7 cellular contexts compared by ENCODE assay signal in genomic region chr1:92784051-92784638, GRCh38. TPM values are rescaled to one million over a fixed set of nuclear protein-coding genes. Genes with fewer than 3 reads are reported as not detected.
DNase-seq lines count a peak whose midpoint lies in the region; ATAC-seq, FAIRE-seq and TF ChIP-seq lines count a peak whose summit lies in the region.

No MANE protein-coding gene starts in this region.

- dilution Hi-C loops in keratinocyte (cut with MboI; ENCODE audit: extremely low pct_ligation_motif_present, low sequenced_read_pairs), result no loop called here

- peaks cover 2% of the 10 kb centered on the region for H3K9me1 ChIP-seq in keratinocyte (ENCODE audit: control insufficient read depth, extremely low read depth, insufficient read depth, low read length)

- no peaks in the 10 kb centered on the region for H4K20me1 ChIP-seq in keratinocyte (ENCODE audit: control insufficient read depth, extremely low read depth, insufficient read depth, low read length)

- peak; percentile 6 for ATAC-seq in HG02840 (IDR thresholded peaks at IDR 0.05; ENCODE audit: low FRiP score, unreplicated experiment)
- peak; percentile 6; the same call in 2 of the 3 replicates for ATAC-seq in SK-N-SH treated with all-trans-retinoic acid at 6 μM for 48 hours

- H3K9ac ChIP-seq in keratinocyte (ENCODE audit: control insufficient read depth, extremely low read depth, insufficient read depth, low read length), result peak overlapping the region; percentile 92

- peak overlapping the region; percentile 97 to 99 for H3K27ac ChIP-seq in breast epithelium
- H3K27ac ChIP-seq in keratinocyte (ENCODE audit: control insufficient read depth, insufficient read depth, low read length), result peak overlapping the region; percentile 85

- TF ChIP-seq CTCF in GM12864 (IDR thresholded peaks at IDR 0.05; ENCODE audit: low read depth, low read length, missing control alignments) (no peak), breast epithelium (IDR thresholded peaks at IDR 0.05) (no peak), keratinocyte (optimal IDR thresholded peaks at IDR 0.05 in 1 of 3, IDR thresholded peaks at IDR 0.05 in 1 of 3, conservative IDR thresholded peaks at IDR 0.05 in 1 of 3; ENCODE audit: extremely low read depth in 1 of 3, insufficient read depth in 2 of 3, low read length in 3 of 3) (no peak)

- no peaks in the 10 kb centered on the region for H3K9me3 ChIP-seq in breast epithelium
- no peaks in the 10 kb centered on the region for H3K9me3 ChIP-seq in keratinocyte (ENCODE audit: control insufficient read depth, low read depth, low read length)

- H3K4me1 ChIP-seq in breast epithelium (no peaks in the 10 kb centered on the region), keratinocyte (ENCODE audit: control insufficient read depth, extremely low read depth, insufficient read depth, low read length) (peaks cover 8% of the 10 kb centered on the region)

- peaks cover 41% of the 10 kb centered on the region for H3K79me2 ChIP-seq in keratinocyte (ENCODE audit: control insufficient read depth, insufficient read depth, low read length)

- peak overlapping the region; percentile 53 for H3K4me2 ChIP-seq in keratinocyte (ENCODE audit: control insufficient read depth, extremely low read depth, insufficient read depth, low read depth, low read length)

- H3K4me3 ChIP-seq in GM12864 (ENCODE audit: low read depth, low read length) (peak overlapping the region; percentile 58), breast epithelium (peak overlapping the region; percentile 69 to 80 (median 74)), keratinocyte (ENCODE audit: control insufficient read depth in 2 of 3, extremely low read depth in 1 of 3, insufficient read depth in 2 of 3, low read depth in 1 of 3, low read length in 3 of 3) (peak overlapping the region; percentile 54 to 85 (median 76))

- no peak for TF ChIP-seq POLR2A in breast epithelium (IDR thresholded peaks at IDR 0.05)

- H3K27me3 ChIP-seq in breast epithelium, result no peaks in the 10 kb centered on the region
- no peaks in the 10 kb centered on the region for H3K27me3 ChIP-seq in keratinocyte (ENCODE audit: control insufficient read depth, extremely low read depth, insufficient read depth, low read length)

- no peaks in the 10 kb centered on the region for H3K36me3 ChIP-seq in breast epithelium
- peaks cover 0 to 2% of the 10 kb centered on the region in 2 experiments for H3K36me3 ChIP-seq in keratinocyte (ENCODE audit: control insufficient read depth in 2 of 2, extremely low read depth in 1 of 2, insufficient read depth in 2 of 2, low read length in 2 of 2)

- peak; percentile 38 for DNase-seq in GM12864 (ENCODE audit: low read depth)
- no peak for DNase-seq in breast epithelium (ENCODE audit: low spot score in 2 of 2)
- DNase-seq in keratinocyte (ENCODE audit: low read depth, low spot score), result no peak
- DNase-seq in stimulated activated CD4-positive, alpha-beta T cell treated with anti-CD3 and anti-CD28 coated beads, Interleukin-1b, Interleukin-23, amount 100 ng/mL, for 4 hours (ENCODE audit: low read depth in 2 of 2), result peak; percentile 5 to 15
- no peak for DNase-seq in GOT3 (lab: John Stamatoyannopoulos, UW)

- H2AFZ ChIP-seq in keratinocyte (ENCODE audit: control insufficient read depth, low read length), result peak overlapping the region; percentile 4

- peak; percentile 91 for FAIRE-seq in keratinocyte (lab: Jason Lieb, UNC)

- intact Hi-C loops in breast epithelium (cut with DNase I; ENCODE audit: low total_unique reads), result no loop called here

TF ChIP-seq in SK-N-SH treated with all-trans-retinoic acid at 6 μM for 48 hours, 23 proteins besides CTCF, POLR2A, EP300 and RAD21 (continues in another document):
- no peak for TF ChIP-seq TSHZ2 (CRISPR knock-in tag; IDR thresholded peaks at IDR 0.05)
- TF ChIP-seq ZFP3 (CRISPR knock-in tag; IDR thresholded peaks at IDR 0.05), result no peak
- TF ChIP-seq ISL1 (CRISPR knock-in tag; IDR thresholded peaks at IDR 0.05), result no peak
- no peak for TF ChIP-seq ZC3H10 (CRISPR knock-in tag; IDR thresholded peaks at IDR 0.05)
- TF ChIP-seq GLIS3 (CRISPR knock-in tag; IDR thresholded peaks at IDR 0.05), result no peak
- no peak for TF ChIP-seq TCF4 (CRISPR knock-in tag; IDR thresholded peaks at IDR 0.05; ENCODE audit: borderline replicate concordance)
- TF ChIP-seq CREB5 (CRISPR knock-in tag; IDR thresholded peaks at IDR 0.05; ENCODE audit: low read depth), result no peak
- TF ChIP-seq OSR1 (CRISPR knock-in tag; IDR thresholded peaks at IDR 0.05), result no peak
- TF ChIP-seq POU6F1 (CRISPR knock-in tag; IDR thresholded peaks at IDR 0.05; ENCODE audit: borderline replicate concordance, low read depth), result no peak
- TF ChIP-seq SNAI2 (CRISPR knock-in tag; IDR thresholded peaks at IDR 0.05), result no peak
- TF ChIP-seq ZNF70 (CRISPR knock-in tag; IDR thresholded peaks at IDR 0.05), result no peak

RNA-seq across cellular contexts. Expression of gene EVI5, which starts 0.8 kb away (rescaled TPM):
- 10 to 100 TPM; 28.0 to 38.7 (median 31.2) TPM for total RNA-seq in breast epithelium
- 11.2 to 25.4 TPM (median 23.2 TPM) in 3 replicates for polyA plus RNA-seq in keratinocyte
- polyA plus RNA-seq in keratinocyte (2011; ENCODE audit: low read depth), result 231 TPM
- 12.5 and 18.7 TPM in 2 replicates for polyA plus RNA-seq in keratinocyte (2011; cell fraction: cytosol; rRNA removed)
- polyA plus RNA-seq in keratinocyte (2011; cell fraction: nucleus; rRNA removed), result 17.6 and 22.9 TPM in 2 replicates
- polyA plus RNA-seq in keratinocyte (2012; ENCODE audit: low replicate concordance), result 8.4 and 23.4 TPM in 2 replicates
- polyA minus RNA-seq in keratinocyte, result 7.9 to 28.7 TPM (median 10.5 TPM) in 3 replicates
- polyA minus RNA-seq in keratinocyte (2011; cell fraction: cytosol; rRNA and poly(A)+ RNA removed), result 54.3 TPM
- polyA minus RNA-seq in keratinocyte (2011; cell fraction: nucleus; rRNA and poly(A)+ RNA removed), result 36.1 and 68.0 TPM in 2 replicates

RNA-seq across cellular contexts. Expression of gene RPL5, which starts 47.7 kb away (rescaled TPM):
- 1,000 to 10,000 TPM; 1,682 to 2,363 (median 2,105) TPM for total RNA-seq in breast epithelium
- polyA plus RNA-seq in keratinocyte, result 1,742 to 2,236 TPM (median 1,934 TPM) in 3 replicates
- polyA plus RNA-seq in keratinocyte (2011; ENCODE audit: low read depth), result 3,127 TPM
- 1,592 and 2,141 TPM in 2 replicates for polyA plus RNA-seq in keratinocyte (2011; cell fraction: cytosol; rRNA removed)
- 469 and 669 TPM in 2 replicates for polyA plus RNA-seq in keratinocyte (2011; cell fraction: nucleus; rRNA removed)
- polyA plus RNA-seq in keratinocyte (2012; ENCODE audit: low replicate concordance), result 2,418 and 2,706 TPM in 2 replicates
- 874 to 1,241 TPM (median 1,194 TPM) in 3 replicates for polyA minus RNA-seq in keratinocyte
- polyA minus RNA-seq in keratinocyte (2011; cell fraction: cytosol; rRNA and poly(A)+ RNA removed), result 704 TPM
- polyA minus RNA-seq in keratinocyte (2011; cell fraction: nucleus; rRNA and poly(A)+ RNA removed), result 151 and 221 TPM in 2 replicates

Comparison
In these comparisons a context has a peak if more than half of its experiments do, and no peak if none do; other contexts are left out.
1. DNase-seq: peak in GM12864 (single experiment) and stimulated activated CD4-positive, alpha-beta T cell treated with anti-CD3 and anti-CD28 coated beads, Interleukin-1b, Interleukin-23, amount 100 ng/mL, for 4 hours (2 of 2); none in breast epithelium (0 of 2), keratinocyte (single experiment) and GOT3 (single experiment).
2. Peak in every context shown above with its lines, with median percentiles within 50 percentile points of each other: H3K4me3 ChIP-seq.